In the genomic region with DNA sequence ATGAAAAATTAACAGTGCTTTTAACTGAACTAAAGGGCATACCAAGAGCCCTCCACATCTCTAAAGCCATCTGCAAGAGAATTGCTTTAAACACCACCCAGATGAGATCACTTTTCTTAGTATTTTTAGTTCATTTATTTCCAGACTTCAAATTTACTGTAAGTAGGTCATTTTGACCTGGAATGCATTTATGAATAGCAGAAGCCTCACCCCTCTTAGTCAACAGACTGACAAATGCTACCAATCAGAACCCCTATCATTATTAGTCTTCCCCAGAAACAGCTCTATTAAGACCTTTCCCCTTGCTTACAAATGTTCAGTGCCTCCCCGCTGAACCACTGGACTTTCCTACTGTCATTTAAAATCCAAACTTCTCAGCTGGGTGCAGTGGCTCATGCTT, we compare ENCODE assay signal across 22 cellular contexts. TPM values are rescaled to one million over a fixed set of nuclear protein-coding genes. Genes with fewer than 3 reads are reported as not detected.
DNase-seq lines count a peak whose midpoint lies in the region; ATAC-seq and TF ChIP-seq lines count a peak whose summit lies in the region.
"Had no signal": no experiment of that assay in that cellular context is flagged by ENCODE, and none has a peak within 500 bp of the region (broad histone marks: within the 10 kb centered on the region; RNA-seq: fewer than 3 reads in every experiment).

No MANE protein-coding gene starts in this region.

- ATAC-seq in activated B cell treated with CpG ODN at 0.5 μM for 24 hours (ENCODE audit: low read depth), result no peak
- ATAC-seq: sciatic nerve had no signal

- peaks cover 86% of the 10 kb centered on the region for H3K36me3 Mint-ChIP-seq in activated B cell treated with CpG ODN at 0.5 μM for 24 hours (ENCODE audit: low read depth)
- no peaks in the 10 kb centered on the region for H3K36me3 Mint-ChIP-seq in activated T-cell treated with anti-CD3 and anti-CD28 coated beads, Interleukin-2, amount 50 U/mL, for 24 hours (ENCODE audit: low read depth)
- H3K36me3 Mint-ChIP-seq: activated naive CD4-positive, alpha-beta T cell treated with anti-CD3 and anti-CD28 coated beads, Interleukin-2, amount 10 ng/mL, durations not matched to agents 7 days and 5 days had no signal

- peak overlapping the region; percentile 54 for H3K27ac Mint-ChIP-seq in activated B cell treated with CpG ODN at 0.5 μM for 24 hours
- no peak overlapping the region for H3K27ac Mint-ChIP-seq in activated T-cell treated with anti-CD3 and anti-CD28 coated beads, Interleukin-2, amount 50 U/mL, for 24 hours
- H3K27ac Mint-ChIP-seq: activated naive CD4-positive, alpha-beta T cell treated with anti-CD3 and anti-CD28 coated beads, Interleukin-2, amount 10 ng/mL, durations not matched to agents 7 days and 5 days; brain had no signal

- H3K4me1 Mint-ChIP-seq in activated B cell treated with CpG ODN at 0.5 μM for 24 hours, result peaks cover 6% of the 10 kb centered on the region
- H3K4me1 Mint-ChIP-seq in activated T-cell treated with anti-CD3 and anti-CD28 coated beads, Interleukin-2, amount 50 U/mL, for 24 hours (ENCODE audit: low read depth), result peaks cover 13% of the 10 kb centered on the region
- H3K4me1 Mint-ChIP-seq: brain had no signal

- no peak for TF ChIP-seq POLR2A in erythroblast (IDR thresholded peaks at IDR 0.05; ENCODE audit: low read length)

- peak; percentile 58 for DNase-seq in EL
- no peak for DNase-seq in activated B cell treated with CpG ODN at 0.5 μM for 24 hours
- DNase-seq in fibroblast of peridontal ligament (ENCODE audit: extremely low read depth), result peak; percentile 77
- peak; percentile 55 for DNase-seq in smooth muscle cell of the brain vasculature (ENCODE audit: low read depth, low spot score)
- DNase-seq in activated T-cell treated with anti-CD3 and anti-CD28 coated beads, Interleukin-2, amount 50 U/mL, for 1 hour, result no peak
- no peak for DNase-seq in activated T-cell treated with anti-CD3 and anti-CD28 coated beads, Interleukin-2, amount 50 U/mL, for 24 hours
- DNase-seq in stimulated activated CD4-positive, alpha-beta T cell treated with anti-CD3 and anti-CD28 coated beads, Interleukin-1b, Interleukin-23, amount 100 ng/mL, for 48 hours, result no peak
- DNase-seq in erythroblast (lab: John Stamatoyannopoulos, UW), result no peak
- DNase-seq: activated CD4-positive, alpha-beta T cell treated with anti-CD3 and anti-CD28 coated beads for 4 hours; activated CD8-positive, alpha-beta memory T cell treated with anti-CD3 and anti-CD28 coated beads, Interleukin-2, amount 50 U/mL, for 48 hours; activated naive CD4-positive, alpha-beta T cell treated with anti-CD3 and anti-CD28 coated beads, Interleukin-2, amount 10 ng/mL, durations not matched to agents 7 days and 5 days; C1 segment of cervical spinal cord; esophagus squamous epithelium; MM.1S; NCI-H187 treated with DMSO at 0.1 percent for 48 hours; NCI-H446 treated with DMSO at 0.1 percent for 48 hours; occipital lobe; SIG-M5; stimulated activated CD4-positive, alpha-beta T cell treated with anti-CD3 and anti-CD28 coated beads, Interleukin-2, amount 100 ng/mL, for 48 hours; T-helper 9 cell had no signal

- H3K9me3 Mint-ChIP-seq in activated B cell treated with CpG ODN at 0.5 μM for 24 hours, result peaks cover 1% of the 10 kb centered on the region
- peaks cover 3% of the 10 kb centered on the region for H3K9me3 Mint-ChIP-seq in activated T-cell treated with anti-CD3 and anti-CD28 coated beads, Interleukin-2, amount 50 U/mL, for 24 hours
- H3K9me3 Mint-ChIP-seq: activated naive CD4-positive, alpha-beta T cell treated with anti-CD3 and anti-CD28 coated beads, Interleukin-2, amount 10 ng/mL, durations not matched to agents 7 days and 5 days had no signal

- H3K27me3 Mint-ChIP-seq in activated B cell treated with CpG ODN at 0.5 μM for 24 hours, result no peaks in the 10 kb centered on the region
- peaks cover 3% of the 10 kb centered on the region for H3K27me3 Mint-ChIP-seq in activated T-cell treated with anti-CD3 and anti-CD28 coated beads, Interleukin-2, amount 50 U/mL, for 24 hours
- H3K27me3 Mint-ChIP-seq: activated naive CD4-positive, alpha-beta T cell treated with anti-CD3 and anti-CD28 coated beads, Interleukin-2, amount 10 ng/mL, durations not matched to agents 7 days and 5 days had no signal

- no peak for TF ChIP-seq CTCF in activated B cell treated with CpG ODN at 0.5 μM for 24 hours (IDR thresholded peaks at IDR 0.05)

- CTCF ChIA-PET in activated B cell treated with CpG ODN at 0.5 μM for 24 hours (lab: Charles Lee), result no interaction called here

- POLR2A ChIA-PET in activated B cell treated with CpG ODN at 0.5 μM for 24 hours (lab: Charles Lee), result interaction anchor here (1.5 kb wide), 1 partner anchor 28 kb away, joined by 4 read pairs; the partner anchor contains the start of gene RUBCNL

- H3K4me3 Mint-ChIP-seq in activated B cell treated with CpG ODN at 0.5 μM for 24 hours, result no peak overlapping the region
- no peak overlapping the region for H3K4me3 Mint-ChIP-seq in activated T-cell treated with anti-CD3 and anti-CD28 coated beads, Interleukin-2, amount 50 U/mL, for 24 hours
- H3K4me3 Mint-ChIP-seq: activated naive CD4-positive, alpha-beta T cell treated with anti-CD3 and anti-CD28 coated beads, Interleukin-2, amount 10 ng/mL, durations not matched to agents 7 days and 5 days; brain had no signal

- intact Hi-C loops in activated B cell treated with CpG ODN at 0.5 μM for 24 hours (cut with micrococcal nuclease), result no loop called here

RNA-seq across cellular contexts. Expression of gene RUBCNL, which starts 27.3 kb away (rescaled TPM):
- total RNA-seq in activated B cell treated with CpG ODN at 0.5 μM for 24 hours, result 133 and 168 TPM in 2 replicates

Comparison
In these comparisons a context has a peak if more than half of its experiments do, and no peak if none do; other contexts are left out.
1. DNase-seq: peak in EL (single experiment), fibroblast of peridontal ligament (single experiment) and smooth muscle cell of the brain vasculature (single experiment); none in activated B cell treated with CpG ODN at 0.5 μM for 24 hours (single experiment), activated T-cell treated with anti-CD3 and anti-CD28 coated beads, Interleukin-2, amount 50 U/mL, for 1 hour (single experiment), activated T-cell treated with anti-CD3 and anti-CD28 coated beads, Interleukin-2, amount 50 U/mL, for 24 hours (single experiment), stimulated activated CD4-positive, alpha-beta T cell treated with anti-CD3 and anti-CD28 coated beads, Interleukin-1b, Interleukin-23, amount 100 ng/mL, for 48 hours (single experiment) and erythroblast (0 of 2).